In genomic region chr15:64093627-64094417, GRCh38 we compare ENCODE assay signal across 1 cellular context.
TF ChIP-seq lines count a peak whose summit lies in the region.

Gene CIAO2A, minus strand, starts transcription at chr15:64093838. Its CDS starts 70 bp downstream, at chr15:64093768.

TF ChIP-seq in K562, 482 proteins besides CTCF, POLR2A, EP300 and RAD21 (continued from another document and continues in another):
- TF ChIP-seq MAFG (tag; conservative IDR thresholded peaks at IDR 0.05) (peak; percentile 55; the same call in 1 of the 2 replicates), ZNF668 (CRISPR knock-in tag; IDR thresholded peaks at IDR 0.05) (no peak), CTBP1 (IDR thresholded peaks at IDR 0.05; ENCODE audit: borderline replicate concordance) (peak; percentile 46; the same call in 1 of the 2 replicates), ZC3H4 (CRISPR knock-in tag; IDR thresholded peaks at IDR 0.05; ENCODE audit: borderline replicate concordance) (no peak), ZNF316 (IDR thresholded peaks at IDR 0.05) (peak; percentile 88), ZNF23 (CRISPR knock-in tag; IDR thresholded peaks at IDR 0.05) (no peak), STAT5A (IDR thresholded peaks at IDR 0.05; ENCODE audit: borderline replicate concordance, low read length) (no peak), CBX5 (IDR thresholded peaks at IDR 0.05; ENCODE audit: borderline replicate concordance, low read depth) (no peak), STAG1 (CRISPR knock-in tag; IDR thresholded peaks at IDR 0.05; ENCODE audit: borderline replicate concordance) (no peak), CREB5 (CRISPR knock-in tag; IDR thresholded peaks at IDR 0.05) (no peak), FOXA1 (IDR thresholded peaks at IDR 0.05; ENCODE audit: borderline replicate concordance) (no peak), ZEB2 (IDR thresholded peaks at IDR 0.05) (no peak; the same call in 1 of the 2 replicates), SOX6 (IDR thresholded peaks at IDR 0.05) (peak; percentile 24; the same call in 1 of the 2 replicates), IFI16 (CRISPR knock-in tag; IDR thresholded peaks at IDR 0.05) (no peak), RBM15 (IDR thresholded peaks at IDR 0.05; ENCODE audit: insufficient read depth, low read length) (no peak), PKNOX1 (IDR thresholded peaks at IDR 0.05) (peak; percentile 82), NR2C1 (IDR thresholded peaks at IDR 0.05) (peak; percentile 54), NR2C1 (tag; IDR thresholded peaks at IDR 0.05) (peak; percentile 75), ETV5 (CRISPR knock-in tag; IDR thresholded peaks at IDR 0.05; ENCODE audit: low read depth) (no peak; the same call in 1 of the 2 replicates), FIP1L1 (IDR thresholded peaks at IDR 0.05; ENCODE audit: low read depth, low read length, poor library complexity, severe bottlenecking) (no peak), ZNF507 (tag; conservative IDR thresholded peaks at IDR 0.05) (no peak), ZNF584 (CRISPR knock-in tag; IDR thresholded peaks at IDR 0.05; ENCODE audit: low read depth) (peak; percentile 85), TBP (optimal IDR thresholded peaks at IDR 0.05; ENCODE audit: low read depth, low read length) (peak; percentile 87), SMAD2 (IDR thresholded peaks at IDR 0.05; ENCODE audit: low read depth, low read length) (no peak), CHD2 (IDR thresholded peaks at IDR 0.05; ENCODE audit: low read depth, low read length) (peak; percentile 68), LEF1 (IDR thresholded peaks at IDR 0.05) (no peak), PREB (CRISPR knock-in tag; IDR thresholded peaks at IDR 0.05) (0 out of 2 replicates have a peak, but pooled peaks have one; percentile 53), MTA1 (IDR thresholded peaks at IDR 0.05; ENCODE audit: borderline replicate concordance) (no peak), MCM7 (IDR thresholded peaks at IDR 0.05) (no peak), MAFF (IDR thresholded peaks at IDR 0.05; ENCODE audit: low read length) (peak; percentile 27; the same call in 1 of the 2 replicates), SETDB1 (IDR thresholded peaks at IDR 0.05; ENCODE audit: low read length) (peak; percentile 12), ZNF740 (CRISPR knock-in tag; IDR thresholded peaks at IDR 0.05) (no peak), ZNF740 (tag; IDR thresholded peaks at IDR 0.05) (no peak), GTF2E2 (tag; IDR thresholded peaks at IDR 0.05) (no peak; the same call in 1 of the 2 replicates), ZNF165 (CRISPR knock-in tag; IDR thresholded peaks at IDR 0.05; ENCODE audit: borderline replicate concordance) (no peak), RFX5 (IDR thresholded peaks at IDR 0.05; ENCODE audit: low read depth, low read length) (no peak), BRD4 (IDR thresholded peaks at IDR 0.05) (no peak), NELFE (IDR thresholded peaks at IDR 0.05; ENCODE audit: insufficient read depth, insufficient read length) (no peak), ZFPM2 (CRISPR knock-in tag; IDR thresholded peaks at IDR 0.05) (no peak), ZNF699 (CRISPR knock-in tag; IDR thresholded peaks at IDR 0.05; ENCODE audit: insufficient replicate concordance) (no peak), ERF (CRISPR knock-in tag; IDR thresholded peaks at IDR 0.05) (no peak), JUNB (CRISPR knock-in tag; conservative IDR thresholded peaks at IDR 0.05) (no peak), RUNX1 (IDR thresholded peaks at IDR 0.05; ENCODE audit: low read depth) (no peak), SFPQ (IDR thresholded peaks at IDR 0.05; ENCODE audit: low read depth, low read length) (no peak)
- TF ChIP-seq, protein P1, sequence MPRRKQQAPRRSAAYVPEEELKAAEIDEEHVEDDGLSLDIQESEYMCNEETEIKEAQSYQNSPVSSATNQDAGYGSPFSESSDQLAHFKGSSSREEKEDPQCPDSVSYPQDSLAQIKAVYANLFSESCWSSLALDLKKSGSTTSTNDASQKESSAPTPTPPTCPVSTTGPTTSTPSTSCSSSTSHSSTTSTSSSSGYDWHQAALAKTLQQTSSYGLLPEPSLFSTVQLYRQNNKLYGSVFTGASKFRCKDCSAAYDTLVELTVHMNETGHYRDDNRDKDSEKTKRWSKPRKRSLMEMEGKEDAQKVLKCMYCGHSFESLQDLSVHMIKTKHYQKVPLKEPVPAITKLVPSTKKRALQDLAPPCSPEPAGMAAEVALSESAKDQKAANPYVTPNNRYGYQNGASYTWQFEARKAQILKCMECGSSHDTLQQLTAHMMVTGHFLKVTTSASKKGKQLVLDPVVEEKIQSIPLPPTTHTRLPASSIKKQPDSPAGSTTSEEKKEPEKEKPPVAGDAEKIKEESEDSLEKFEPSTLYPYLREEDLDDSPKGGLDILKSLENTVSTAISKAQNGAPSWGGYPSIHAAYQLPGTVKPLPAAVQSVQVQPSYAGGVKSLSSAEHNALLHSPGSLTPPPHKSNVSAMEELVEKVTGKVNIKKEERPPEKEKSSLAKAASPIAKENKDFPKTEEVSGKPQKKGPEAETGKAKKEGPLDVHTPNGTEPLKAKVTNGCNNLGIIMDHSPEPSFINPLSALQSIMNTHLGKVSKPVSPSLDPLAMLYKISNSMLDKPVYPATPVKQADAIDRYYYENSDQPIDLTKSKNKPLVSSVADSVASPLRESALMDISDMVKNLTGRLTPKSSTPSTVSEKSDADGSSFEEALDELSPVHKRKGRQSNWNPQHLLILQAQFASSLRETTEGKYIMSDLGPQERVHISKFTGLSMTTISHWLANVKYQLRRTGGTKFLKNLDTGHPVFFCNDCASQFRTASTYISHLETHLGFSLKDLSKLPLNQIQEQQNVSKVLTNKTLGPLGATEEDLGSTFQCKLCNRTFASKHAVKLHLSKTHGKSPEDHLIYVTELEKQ (CRISPR knock-in tag; IDR thresholded peaks at IDR 0.05), result no peak
- TF ChIP-seq, protein P2, sequence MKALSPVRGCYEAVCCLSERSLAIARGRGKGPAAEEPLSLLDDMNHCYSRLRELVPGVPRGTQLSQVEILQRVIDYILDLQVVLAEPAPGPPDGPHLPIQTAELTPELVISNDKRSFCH (CRISPR knock-in tag; IDR thresholded peaks at IDR 0.05), result no peak
- TF ChIP-seq, protein P2 (tag; IDR thresholded peaks at IDR 0.05), result no peak
- TF ChIP-seq, protein P3, sequence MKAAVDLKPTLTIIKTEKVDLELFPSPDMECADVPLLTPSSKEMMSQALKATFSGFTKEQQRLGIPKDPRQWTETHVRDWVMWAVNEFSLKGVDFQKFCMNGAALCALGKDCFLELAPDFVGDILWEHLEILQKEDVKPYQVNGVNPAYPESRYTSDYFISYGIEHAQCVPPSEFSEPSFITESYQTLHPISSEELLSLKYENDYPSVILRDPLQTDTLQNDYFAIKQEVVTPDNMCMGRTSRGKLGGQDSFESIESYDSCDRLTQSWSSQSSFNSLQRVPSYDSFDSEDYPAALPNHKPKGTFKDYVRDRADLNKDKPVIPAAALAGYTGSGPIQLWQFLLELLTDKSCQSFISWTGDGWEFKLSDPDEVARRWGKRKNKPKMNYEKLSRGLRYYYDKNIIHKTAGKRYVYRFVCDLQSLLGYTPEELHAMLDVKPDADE (conservative IDR thresholded peaks at IDR 0.05; ENCODE audit: control insufficient read depth, low read depth, low read length), result peak; percentile 98
- TF ChIP-seq, protein P4, sequence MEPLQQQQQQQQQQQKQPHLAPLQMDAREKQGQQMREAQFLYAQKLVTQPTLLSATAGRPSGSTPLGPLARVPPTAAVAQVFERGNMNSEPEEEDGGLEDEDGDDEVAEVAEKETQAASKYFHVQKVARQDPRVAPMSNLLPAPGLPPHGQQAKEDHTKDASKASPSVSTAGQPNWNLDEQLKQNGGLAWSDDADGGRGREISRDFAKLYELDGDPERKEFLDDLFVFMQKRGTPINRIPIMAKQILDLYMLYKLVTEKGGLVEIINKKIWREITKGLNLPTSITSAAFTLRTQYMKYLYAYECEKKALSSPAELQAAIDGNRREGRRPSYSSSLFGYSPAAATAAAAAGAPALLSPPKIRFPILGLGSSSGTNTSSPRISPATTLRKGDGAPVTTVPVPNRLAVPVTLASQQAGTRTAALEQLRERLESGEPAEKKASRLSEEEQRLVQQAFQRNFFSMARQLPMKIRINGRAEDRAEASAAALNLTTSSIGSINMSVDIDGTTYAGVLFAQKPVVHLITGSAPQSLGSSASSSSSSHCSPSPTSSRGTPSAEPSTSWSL (CRISPR knock-in tag; IDR thresholded peaks at IDR 0.05; ENCODE audit: borderline replicate concordance), result no peak
- TF ChIP-seq, protein P5, sequence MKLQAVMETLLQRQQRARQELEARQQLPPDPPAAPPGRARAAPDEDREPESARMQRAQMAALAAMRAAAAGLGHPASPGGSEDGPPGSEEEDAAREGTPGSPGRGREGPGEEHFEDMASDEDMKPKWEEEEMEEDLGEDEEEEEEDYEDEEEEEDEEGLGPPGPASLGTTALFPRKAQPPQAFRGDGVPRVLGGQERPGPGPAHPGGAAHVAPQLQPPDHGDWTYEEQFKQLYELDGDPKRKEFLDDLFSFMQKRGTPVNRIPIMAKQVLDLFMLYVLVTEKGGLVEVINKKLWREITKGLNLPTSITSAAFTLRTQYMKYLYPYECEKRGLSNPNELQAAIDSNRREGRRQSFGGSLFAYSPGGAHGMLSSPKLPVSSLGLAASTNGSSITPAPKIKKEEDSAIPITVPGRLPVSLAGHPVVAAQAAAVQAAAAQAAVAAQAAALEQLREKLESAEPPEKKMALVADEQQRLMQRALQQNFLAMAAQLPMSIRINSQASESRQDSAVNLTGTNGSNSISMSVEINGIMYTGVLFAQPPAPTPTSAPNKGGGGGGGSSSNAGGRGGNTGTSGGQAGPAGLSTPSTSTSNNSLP (IDR thresholded peaks at IDR 0.05; ENCODE audit: borderline replicate concordance, low read depth, low read length), result no peak
- TF ChIP-seq, protein P6, sequence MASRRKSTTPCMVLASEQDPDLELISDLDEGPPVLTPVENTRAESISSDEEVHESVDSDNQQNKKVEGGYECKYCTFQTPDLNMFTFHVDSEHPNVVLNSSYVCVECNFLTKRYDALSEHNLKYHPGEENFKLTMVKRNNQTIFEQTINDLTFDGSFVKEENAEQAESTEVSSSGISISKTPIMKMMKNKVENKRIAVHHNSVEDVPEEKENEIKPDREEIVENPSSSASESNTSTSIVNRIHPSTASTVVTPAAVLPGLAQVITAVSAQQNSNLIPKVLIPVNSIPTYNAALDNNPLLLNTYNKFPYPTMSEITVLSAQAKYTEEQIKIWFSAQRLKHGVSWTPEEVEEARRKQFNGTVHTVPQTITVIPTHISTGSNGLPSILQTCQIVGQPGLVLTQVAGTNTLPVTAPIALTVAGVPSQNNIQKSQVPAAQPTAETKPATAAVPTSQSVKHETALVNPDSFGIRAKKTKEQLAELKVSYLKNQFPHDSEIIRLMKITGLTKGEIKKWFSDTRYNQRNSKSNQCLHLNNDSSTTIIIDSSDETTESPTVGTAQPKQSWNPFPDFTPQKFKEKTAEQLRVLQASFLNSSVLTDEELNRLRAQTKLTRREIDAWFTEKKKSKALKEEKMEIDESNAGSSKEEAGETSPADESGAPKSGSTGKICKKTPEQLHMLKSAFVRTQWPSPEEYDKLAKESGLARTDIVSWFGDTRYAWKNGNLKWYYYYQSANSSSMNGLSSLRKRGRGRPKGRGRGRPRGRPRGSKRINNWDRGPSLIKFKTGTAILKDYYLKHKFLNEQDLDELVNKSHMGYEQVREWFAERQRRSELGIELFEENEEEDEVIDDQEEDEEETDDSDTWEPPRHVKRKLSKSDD (conservative IDR thresholded peaks at IDR 0.05; ENCODE audit: low read length), result no peak
